Comparison of ENCODE assay signal across 2 cellular contexts in genomic region chr16:54812229-54812628, GRCh38.
TF ChIP-seq lines count a peak whose summit lies in the region.

No MANE protein-coding gene starts in this region.

TF ChIP-seq in K562, 482 proteins besides CTCF, POLR2A, EP300 and RAD21 (continued from another document):
- TF ChIP-seq ATF6 (CRISPR knock-in tag; IDR thresholded peaks at IDR 0.05), result no peak
- TF ChIP-seq HNRNPLL (IDR thresholded peaks at IDR 0.05; ENCODE audit: low read depth, low read length, poor library complexity, severe bottlenecking), result no peak
- no peak for TF ChIP-seq ZNF395 (CRISPR knock-in tag; IDR thresholded peaks at IDR 0.05)
- TF ChIP-seq ZNF830 (CRISPR knock-in tag; IDR thresholded peaks at IDR 0.05), result no peak

TF ChIP-seq in WTC11, 78 proteins besides CTCF, POLR2A, EP300 and RAD21 (continued from another document):
- TF ChIP-seq ZNF263 (CRISPR knock-in tag; IDR thresholded peaks at IDR 0.05; ENCODE audit: low read depth), result no peak
- TF ChIP-seq ERG (CRISPR knock-in tag; IDR thresholded peaks at IDR 0.05), result no peak
- TF ChIP-seq SP1 (CRISPR knock-in tag; conservative IDR thresholded peaks at IDR 0.05), result no peak
- TF ChIP-seq ZNF138 (CRISPR knock-in tag; conservative IDR thresholded peaks at IDR 0.05), result no peak
- TF ChIP-seq FOXK1 (CRISPR knock-in tag; IDR thresholded peaks at IDR 0.05), result no peak
- TF ChIP-seq ZBTB43 (CRISPR knock-in tag; IDR thresholded peaks at IDR 0.05), result no peak
- no peak for TF ChIP-seq ZNF532 (CRISPR knock-in tag; IDR thresholded peaks at IDR 0.05; ENCODE audit: borderline replicate concordance)
- no peak for TF ChIP-seq FOXP4 (CRISPR knock-in tag; IDR thresholded peaks at IDR 0.05)
